Comparison of ENCODE assay signal across 20 cellular contexts in genomic region chr3:107737909-107738308, GRCh38.
DNase-seq lines count a peak whose midpoint lies in the region; ATAC-seq, FAIRE-seq and TF ChIP-seq lines count a peak whose summit lies in the region.
"Had no signal": no experiment of that assay in that cellular context is flagged by ENCODE, and none has a peak within 500 bp of the region (broad histone marks: within the 10 kb centered on the region; RNA-seq: fewer than 3 reads in every experiment).

No MANE protein-coding gene starts in this region.

- no peak for TF ChIP-seq EP300 in A549 (IDR thresholded peaks at IDR 0.05)

- FAIRE-seq in A549 (lab: Jason Lieb, UNC) = no peak
- FAIRE-seq in TTC549 (lab: Jason Lieb, UNC) = peak; percentile 5
- peak; percentile 8 for FAIRE-seq in endometrium (lab: Jason Lieb, UNC)
- FAIRE-seq: G401.6, GM12892, H1 had no signal

- H3K4me3 ChIP-seq in A549 = no peak overlapping the region
- H3K4me3 ChIP-seq: BLaER1, GM23248 had no signal

- no peaks in the 10 kb centered on the region for H3K4me1 ChIP-seq in A549
- H3K4me1 ChIP-seq: Caco-2 had no signal

- no peak for TF ChIP-seq POLR2A in A549 (IDR thresholded peaks at IDR 0.05; ENCODE audit: low read length)

- no peaks in the 10 kb centered on the region for H3K9me3 ChIP-seq in A549
- H3K9me3 ChIP-seq: BLaER1, Caco-2 had no signal

- no peak overlapping the region for H3K4me2 ChIP-seq in A549
- H3K4me2 ChIP-seq: BLaER1 had no signal

- POLR2A ChIA-PET in A549 (lab: Yijun Ruan, JAX) = interaction anchor here (0.6 kb wide), 1 partner anchor 508 kb away, joined by 3 read pairs; no protein-coding TSS in a partner anchor

- no peak for TF ChIP-seq CTCF in A549 (IDR thresholded peaks at IDR 0.05)

- H3K27ac ChIP-seq in A549 = no peak overlapping the region
- H3K27ac ChIP-seq: BLaER1, C4-2B, GM23248 had no signal

- no peak for TF ChIP-seq RAD21 in A549 (conservative IDR thresholded peaks at IDR 0.05 in 1 of 2, IDR thresholded peaks at IDR 0.05 in 1 of 2)

- DNase-seq in A549 (ENCODE audit: low read depth in 1 of 2, low spot score in 1 of 2) = no peak
- DNase-seq in NCI-H1930 (lab: John Stamatoyannopoulos, UW) = no peak
- DNase-seq in A172 (ENCODE audit: low spot score) = no peak
- DNase-seq in NCI-H774 (lab: John Stamatoyannopoulos, UW) = no peak
- DNase-seq: 8988T; Caco-2; CD4-positive, CD25-positive, alpha-beta regulatory T cell; CD8-positive, alpha-beta T cell; DMS153; DND-41; GM23248; H7; HCEC 1CT had no signal

- CTCF ChIA-PET in A549 (lab: Yijun Ruan, JAX) = interaction anchor here (0.6 to 5.8 kb wide), 3 partner anchors 15 to 161 kb away, joined by 3 to 47 read pairs (median 5); no protein-coding TSS in a partner anchor

- ATAC-seq in A549 = no peak
- ATAC-seq: CD8-positive, alpha-beta T cell had no signal

TF ChIP-seq in A549, 52 proteins besides CTCF, POLR2A, EP300 and RAD21:
- TF ChIP-seq ZFP36 (IDR thresholded peaks at IDR 0.05; ENCODE audit: borderline replicate concordance, partially characterized antibody) (peak; percentile 86), ZNF302 (CRISPR knock-in tag; IDR thresholded peaks at IDR 0.05) (no peak)
